In the genomic region with DNA sequence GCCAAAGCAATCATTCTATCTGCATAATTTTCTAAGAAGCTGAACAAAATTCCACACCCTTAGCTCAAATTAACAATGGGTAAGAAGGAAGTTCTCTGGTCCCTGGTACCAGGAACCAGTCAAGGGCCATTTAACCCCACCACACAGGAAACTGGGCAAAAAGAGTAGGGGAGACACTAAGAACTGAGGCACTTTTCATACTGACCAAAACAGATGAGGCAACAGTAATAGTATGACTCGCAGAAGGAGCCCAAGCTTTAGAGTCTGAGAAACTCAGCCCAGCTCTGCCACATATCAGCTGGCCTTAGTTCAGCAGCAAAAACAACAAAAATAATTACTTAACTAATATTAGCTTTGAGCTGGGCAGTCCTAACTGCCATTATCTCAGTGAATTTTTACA, we compare ENCODE assay signal across 10 cellular contexts.
DNase-seq lines count a peak whose midpoint lies in the region; ATAC-seq, FAIRE-seq and TF ChIP-seq lines count a peak whose summit lies in the region.
"Had no signal": no experiment of that assay in that cellular context is flagged by ENCODE, and none has a peak within 500 bp of the region (broad histone marks: within the 10 kb centered on the region; RNA-seq: fewer than 3 reads in every experiment).

No MANE protein-coding gene starts in this region.

- H3K23ac ChIP-seq in mesendoderm (ENCODE audit: low read length), result no peak overlapping the region

- H3K4me1 Mint-ChIP-seq in CD4-positive, CD25-positive, alpha-beta regulatory T cell, result peaks cover 48 to 95% (median 82%) of the 10 kb centered on the region in 4 donors
- peaks cover 30% of the 10 kb centered on the region for H3K4me1 Mint-ChIP-seq in astrocyte (ENCODE audit: low read depth, unreplicated experiment)

- peaks cover 0 to 3% (median 0%) of the 10 kb centered on the region in 7 donors for H3K9me3 Mint-ChIP-seq in CD4-positive, CD25-positive, alpha-beta regulatory T cell
- H3K9me3 Mint-ChIP-seq in astrocyte (ENCODE audit: unreplicated experiment), result no peaks in the 10 kb centered on the region

- TF ChIP-seq CTCF in astrocyte (IDR thresholded peaks at IDR 0.05; ENCODE audit: insufficient read depth, low read depth, low read length) (no peak), heart left ventricle (IDR thresholded peaks at IDR 0.05) (no peak)

- peaks cover 27% of the 10 kb centered on the region for H3K36me3 ChIP-seq in CD4-positive, CD25-positive, alpha-beta regulatory T cell (ENCODE audit: control insufficient read depth, insufficient read depth, low read length)
- H3K36me3 ChIP-seq in MG63 (peaks cover 23% of the 10 kb centered on the region), astrocyte (ENCODE audit: insufficient read depth, low read length) (no peaks in the 10 kb centered on the region), mesendoderm (ENCODE audit: control insufficient read depth, insufficient read depth, low read length) (no peaks in the 10 kb centered on the region), heart left ventricle (no peaks in the 10 kb centered on the region)

- H2BK5ac ChIP-seq in mesendoderm (ENCODE audit: low read length), result no peak overlapping the region

- peaks cover 36% of the 10 kb centered on the region for H3K79me2 ChIP-seq in astrocyte (ENCODE audit: insufficient read depth, low read length)
- peaks cover 3% of the 10 kb centered on the region for H3K79me2 ChIP-seq in mesendoderm (ENCODE audit: control insufficient read depth, insufficient read depth, low read length)

- H3K4ac ChIP-seq in mesendoderm (ENCODE audit: low read depth, low read length), result no peak overlapping the region

- H3K4me2 ChIP-seq in astrocyte (ENCODE audit: low read length) (no peak overlapping the region), mesendoderm (ENCODE audit: low read length) (no peak overlapping the region)

- no peak overlapping the region for H3K18ac ChIP-seq in mesendoderm (ENCODE audit: low read length)

- peaks cover 49% of the 10 kb centered on the region for H3K36me3 Mint-ChIP-seq in CD4-positive, CD25-positive, alpha-beta regulatory T cell
- H3K36me3 Mint-ChIP-seq in astrocyte (ENCODE audit: low read depth, unreplicated experiment), result no peaks in the 10 kb centered on the region

- H3K56ac ChIP-seq in mesendoderm (ENCODE audit: low read length), result no peak overlapping the region

- H4K20me1 ChIP-seq in astrocyte (ENCODE audit: insufficient read depth, low read length), result peaks cover 18% of the 10 kb centered on the region

- TF ChIP-seq POLR2A in heart left ventricle (IDR thresholded peaks at IDR 0.05), result no peak

- no peak overlapping the region for H3K9ac ChIP-seq in astrocyte (ENCODE audit: low read length)
- H3K9ac ChIP-seq in mesendoderm (ENCODE audit: low read length), result no peak overlapping the region

- no peak overlapping the region for H2AFZ ChIP-seq in astrocyte (ENCODE audit: low read depth, low read length)

- peak in 1 of 3 donors; percentile 60 for DNase-seq in CD4-positive, CD25-positive, alpha-beta regulatory T cell
- peak; percentile 37 for DNase-seq in MG63
- peak; percentile 56 for DNase-seq in astrocyte (ENCODE audit: low read depth)
- peak; percentile 11 for DNase-seq in mesendoderm
- no peak for DNase-seq in NCI-H2029 treated with DMSO at 0.1 percent for 48 hours (lab: John Stamatoyannopoulos, UW)
- DNase-seq in heart left ventricle, result no peak
- DNase-seq in NCI-H1694 treated with DMSO at 0.1 percent for 48 hours (lab: John Stamatoyannopoulos, UW), result no peak
- DNase-seq: erythroblast had no signal

- H2AK5ac ChIP-seq in mesendoderm (ENCODE audit: low read length), result no peak overlapping the region

- peaks cover 9% of the 10 kb centered on the region for H3K79me1 ChIP-seq in mesendoderm (ENCODE audit: low read length)

- no CpG with 5 or more reads among the region's 1 CpG for WGBS in mesendoderm (ENCODE audit: extremely low coverage, insufficient coverage, low lambda C conversion rate)
- WGBS in heart left ventricle, 4 donors, result 86 to 98% (median 89%) methylated on average over 1 of the region's 1 CpG

- peak overlapping the region; percentile 96 for H3K27ac ChIP-seq in CD4-positive, CD25-positive, alpha-beta regulatory T cell (ENCODE audit: insufficient read depth, low read length, poor library complexity, severe bottlenecking)
- H3K27ac ChIP-seq in astrocyte (ENCODE audit: low read depth, low read length) (no peak overlapping the region), mesendoderm (ENCODE audit: low read depth, low read length) (no peak overlapping the region), heart left ventricle (peak overlapping the region in 1 of 12 donors; percentile 74)

- FAIRE-seq in astrocyte (lab: Jason Lieb, UNC), result no peak

- H3K4me1 ChIP-seq in CD4-positive, CD25-positive, alpha-beta regulatory T cell (ENCODE audit: control insufficient read depth, insufficient read depth, low read length, poor library complexity, severe bottlenecking), result peaks cover 97% of the 10 kb centered on the region
- H3K4me1 ChIP-seq in astrocyte (ENCODE audit: insufficient read depth, low read length) (peaks cover 19% of the 10 kb centered on the region), mesendoderm (ENCODE audit: control insufficient read depth, low read depth, low read length) (peaks cover 12% of the 10 kb centered on the region), heart left ventricle (peaks cover 0 to 83% (median 0%) of the 10 kb centered on the region in 12 donors)

- peak overlapping the region; percentile 84 to 97 (median 91) for H3K27ac Mint-ChIP-seq in CD4-positive, CD25-positive, alpha-beta regulatory T cell
- peak overlapping the region; percentile 86 for H3K27ac Mint-ChIP-seq in astrocyte (ENCODE audit: unreplicated experiment)

- H3K4me3 Mint-ChIP-seq in CD4-positive, CD25-positive, alpha-beta regulatory T cell, result peak overlapping the region; percentile 62 to 76 (median 66)
- no peak overlapping the region for H3K4me3 Mint-ChIP-seq in astrocyte (ENCODE audit: unreplicated experiment)

- no peaks in the 10 kb centered on the region for H3K9me3 ChIP-seq in CD4-positive, CD25-positive, alpha-beta regulatory T cell (ENCODE audit: control insufficient read depth in 2 of 2, low read length in 2 of 2)
- H3K9me3 ChIP-seq in MG63 (no peaks in the 10 kb centered on the region), astrocyte (ENCODE audit: insufficient read depth, low read depth, low read length) (no peaks in the 10 kb centered on the region), heart left ventricle (no peaks in the 10 kb centered on the region)

- no peaks in the 10 kb centered on the region for H3K27me3 Mint-ChIP-seq in CD4-positive, CD25-positive, alpha-beta regulatory T cell
- H3K27me3 Mint-ChIP-seq in astrocyte (ENCODE audit: low read depth, unreplicated experiment), result no peaks in the 10 kb centered on the region

- no peak overlapping the region for H2BK120ac ChIP-seq in mesendoderm (ENCODE audit: low read depth, low read length)

- no peak for ATAC-seq in CD4-positive, CD25-positive, alpha-beta regulatory T cell (ENCODE audit: low read depth in 2 of 2)
- ATAC-seq in heart left ventricle (no peak), HG02678 (IDR thresholded peaks at IDR 0.05; ENCODE audit: unreplicated experiment) (no peak)

- no peak overlapping the region for H2BK15ac ChIP-seq in mesendoderm (replicated peaks; ENCODE audit: low read depth)

- H3K4me3 ChIP-seq in CD4-positive, CD25-positive, alpha-beta regulatory T cell (ENCODE audit: low read depth, low read length), result peak overlapping the region; percentile 82
- H3K4me3 ChIP-seq in MG63 (no peak overlapping the region), astrocyte (ENCODE audit: insufficient read depth, low read depth, low read length) (no peak overlapping the region), mesendoderm (ENCODE audit: low read length) (no peak overlapping the region), heart left ventricle (no peak overlapping the region)
- H3K4me3 ChIP-seq: skin epidermis had no signal

- H3K27me3 ChIP-seq in CD4-positive, CD25-positive, alpha-beta regulatory T cell (ENCODE audit: control insufficient read depth, insufficient read depth, low read length), result no peaks in the 10 kb centered on the region
- H3K27me3 ChIP-seq in MG63 (no peaks in the 10 kb centered on the region), astrocyte (ENCODE audit: insufficient read depth, low read length) (no peaks in the 10 kb centered on the region), mesendoderm (ENCODE audit: insufficient read depth, low read length, poor library complexity) (no peaks in the 10 kb centered on the region), heart left ventricle (no peaks in the 10 kb centered on the region)

- H4K5ac ChIP-seq in mesendoderm (ENCODE audit: low read length), result no peak overlapping the region

- intact Hi-C loops in heart left ventricle (cut with DNase I), result no loop called here

- no peak overlapping the region for H4K8ac ChIP-seq in mesendoderm (ENCODE audit: low read depth, low read length)

Comparison
In these comparisons a context has a peak if more than half of its experiments do, and no peak if none do; other contexts are left out.
1. DNase-seq: peak in MG63 (single experiment), astrocyte (single experiment) and mesendoderm (single experiment); none in NCI-H2029 treated with DMSO at 0.1 percent for 48 hours (single experiment), heart left ventricle (0 of 5) and NCI-H1694 treated with DMSO at 0.1 percent for 48 hours (single experiment).